Comparison of ENCODE assay signal across 2 cellular contexts in the genomic region with DNA sequence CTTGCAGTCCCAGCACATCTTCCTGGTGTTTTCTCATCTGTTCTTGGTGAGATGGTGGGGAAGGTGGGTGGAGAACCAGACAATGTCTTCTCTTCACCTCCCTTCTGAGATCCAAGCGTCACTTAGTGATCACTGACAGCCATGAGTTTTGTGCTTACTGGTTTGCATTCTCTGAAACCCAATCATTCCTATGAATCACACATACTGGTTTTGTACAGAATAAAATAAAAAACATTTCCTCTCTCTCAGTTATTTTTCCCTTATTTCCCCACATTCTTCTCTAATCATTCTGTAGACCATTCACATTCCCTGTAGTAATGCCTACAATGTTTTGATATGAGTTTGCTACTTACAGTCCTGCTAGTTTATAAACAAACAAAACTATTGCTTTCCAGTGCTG.
TF ChIP-seq lines count a peak whose summit lies in the region.

No MANE protein-coding gene starts in this region.

TF ChIP-seq in GM23338, 12 proteins besides CTCF, POLR2A, EP300 and RAD21 (continues in another document):
- TF ChIP-seq STAT1 (IDR thresholded peaks at IDR 0.05; ENCODE audit: unreplicated experiment), result no peak
- TF ChIP-seq, protein P1, sequence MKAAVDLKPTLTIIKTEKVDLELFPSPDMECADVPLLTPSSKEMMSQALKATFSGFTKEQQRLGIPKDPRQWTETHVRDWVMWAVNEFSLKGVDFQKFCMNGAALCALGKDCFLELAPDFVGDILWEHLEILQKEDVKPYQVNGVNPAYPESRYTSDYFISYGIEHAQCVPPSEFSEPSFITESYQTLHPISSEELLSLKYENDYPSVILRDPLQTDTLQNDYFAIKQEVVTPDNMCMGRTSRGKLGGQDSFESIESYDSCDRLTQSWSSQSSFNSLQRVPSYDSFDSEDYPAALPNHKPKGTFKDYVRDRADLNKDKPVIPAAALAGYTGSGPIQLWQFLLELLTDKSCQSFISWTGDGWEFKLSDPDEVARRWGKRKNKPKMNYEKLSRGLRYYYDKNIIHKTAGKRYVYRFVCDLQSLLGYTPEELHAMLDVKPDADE (IDR thresholded peaks at IDR 0.05), result no peak
- no peak for TF ChIP-seq ZNF331 (CRISPR knock-in tag; IDR thresholded peaks at IDR 0.05; ENCODE audit: low read depth)
- TF ChIP-seq ZNF114 (CRISPR knock-in tag; IDR thresholded peaks at IDR 0.05), result no peak
- TF ChIP-seq POLR2AphosphoS5 (IDR thresholded peaks at IDR 0.05; ENCODE audit: low read depth), result no peak
- TF ChIP-seq NANOG (IDR thresholded peaks at IDR 0.05; ENCODE audit: borderline replicate concordance), result no peak
- TF ChIP-seq CREB1 (CRISPR knock-in tag; IDR thresholded peaks at IDR 0.05; ENCODE audit: low read depth), result no peak
- no peak for TF ChIP-seq EZH2phosphoT487 (IDR thresholded peaks at IDR 0.05; ENCODE audit: unreplicated experiment)
- no peak for TF ChIP-seq ZNF462 (CRISPR knock-in tag; IDR thresholded peaks at IDR 0.05)
- no peak for TF ChIP-seq EZH2 (IDR thresholded peaks at IDR 0.05; ENCODE audit: low read depth, unreplicated experiment)
- no peak for TF ChIP-seq JUNB (IDR thresholded peaks at IDR 0.05; ENCODE audit: unreplicated experiment)

TF ChIP-seq in HepG2, 621 proteins besides CTCF, POLR2A, EP300 and RAD21:
- no peak for TF ChIP-seq RXRA (CRISPR knock-in tag; IDR thresholded peaks at IDR 0.05)
- TF ChIP-seq ZFP62 (CRISPR knock-in tag; IDR thresholded peaks at IDR 0.05), result no peak
- TF ChIP-seq FOXA1 (IDR thresholded peaks at IDR 0.05), result no peak
- TF ChIP-seq FOXA1 (CRISPR knock-in tag; IDR thresholded peaks at IDR 0.05), result no peak
- TF ChIP-seq ZNF263 (CRISPR knock-in tag; IDR thresholded peaks at IDR 0.05), result no peak
- TF ChIP-seq SOX6 (IDR thresholded peaks at IDR 0.05), result no peak
- no peak for TF ChIP-seq SOX6 (CRISPR knock-in tag; IDR thresholded peaks at IDR 0.05)
